In the genomic region with DNA sequence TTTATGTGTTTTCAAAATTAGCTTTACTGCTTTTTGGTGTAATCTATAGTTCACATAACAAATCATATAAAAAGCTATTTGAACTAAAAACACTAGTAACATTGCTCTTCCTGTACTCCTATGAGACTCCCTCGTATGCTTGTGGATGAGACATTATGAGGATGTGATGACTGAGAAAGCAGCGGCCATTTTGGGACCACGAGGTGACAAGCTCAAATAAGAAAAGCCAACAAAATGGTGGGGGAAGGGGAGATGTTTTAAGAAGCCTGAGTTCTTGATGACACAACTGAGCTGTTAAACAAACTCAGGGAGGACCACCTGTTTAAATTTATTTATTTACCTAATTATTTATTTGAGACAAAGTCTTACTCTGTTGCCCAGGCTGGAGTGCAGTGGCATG, we compare ENCODE assay signal across 17 cellular contexts. TPM values are rescaled to one million over a fixed set of nuclear protein-coding genes. Genes with fewer than 3 reads are reported as not detected.
"Had no signal": no experiment of that assay in that cellular context is flagged by ENCODE, and none has a peak within 500 bp of the region (broad histone marks: within the 10 kb centered on the region; RNA-seq: fewer than 3 reads in every experiment).

No MANE protein-coding gene starts in this region.

- H3K4me1 ChIP-seq: ascending aorta, thyroid gland, uterus had no signal

- DNase-seq: activated CD4-positive, alpha-beta T cell treated with anti-CD3 and anti-CD28 coated beads for 48 hours; foreskin melanocyte; head of caudate nucleus; left lung; ovary; stimulated activated CD4-positive, alpha-beta T cell treated with anti-CD3 and anti-CD28 coated beads, Interleukin-4, amount 100 ng/mL, for 1 hour; stimulated activated CD8-positive, alpha-beta memory T cell treated with anti-CD3 and anti-CD28 coated beads, Interleukin-4, amount 100 ng/mL, for 48 hours; T-helper 1 cell; thyroid gland; uterus had no signal

- H3K9me3 ChIP-seq: ascending aorta, left lung, ovary, thyroid gland, uterus had no signal

- ATAC-seq: left lung, WTC11 had no signal

- H3K4me1 Mint-ChIP-seq: nephron had no signal

- H3K4me3 ChIP-seq: ascending aorta, left lung, ovary, thyroid gland, uterus had no signal

- H3K36me3 Mint-ChIP-seq: memory B cell, WTC11 had no signal

- H3K36me3 ChIP-seq: ascending aorta, left lung, ovary, thyroid gland, uterus had no signal

- H3K9me3 Mint-ChIP-seq: memory B cell, nephron had no signal

- H3K27ac Mint-ChIP-seq: memory B cell, nephron, WTC11 had no signal

- H3K27ac ChIP-seq: ascending aorta, left lung, ovary, thyroid gland, uterus had no signal

- H3K27me3 ChIP-seq: ascending aorta, left lung, ovary, thyroid gland, uterus had no signal

- FAIRE-seq: bronchial epithelial cell, endothelial cell of umbilical vein, islet of Langerhans had no signal

- H3K4me3 Mint-ChIP-seq: memory B cell, nephron, WTC11 had no signal

RNA-seq across cellular contexts. Expression of a gene that starts 4.5 kb away (rescaled TPM):
- total RNA-seq: ascending aorta, endothelial cell of umbilical vein, WTC11 had no signal
- polyA plus RNA-seq: endothelial cell of umbilical vein had no signal

RNA-seq across cellular contexts. Expression of a gene that starts 21.4 kb away (rescaled TPM):
- total RNA-seq: ascending aorta, bronchial epithelial cell, endothelial cell of umbilical vein had no signal
- polyA plus RNA-seq: endothelial cell of umbilical vein had no signal

RNA-seq across cellular contexts. Expression of a gene that starts 35.1 kb away (rescaled TPM):
- total RNA-seq: ascending aorta, bronchial epithelial cell, endothelial cell of umbilical vein had no signal
- polyA plus RNA-seq: endothelial cell of umbilical vein had no signal

RNA-seq across cellular contexts. Expression of a gene that starts 50.8 kb away (rescaled TPM):
- total RNA-seq: bronchial epithelial cell, WTC11 had no signal
